Comparison of ENCODE assay signal across 11 cellular contexts in genomic region chr15:28789401-28790114, GRCh38. TPM values are rescaled to one million over a fixed set of nuclear protein-coding genes. Genes with fewer than 3 reads are reported as not detected.
DNase-seq lines count a peak whose midpoint lies in the region; ATAC-seq, FAIRE-seq and TF ChIP-seq lines count a peak whose summit lies in the region.
"Not testable (repeated sequence)": the region's sequence is repeated elsewhere in the genome, so short reads cannot be mapped to it uniquely, and the experiment has no call there.
"Had no signal": no experiment of that assay in that cellular context is flagged by ENCODE, and none has a peak within 500 bp of the region (broad histone marks: within the 10 kb centered on the region; RNA-seq: fewer than 3 reads in every experiment).

No MANE protein-coding gene starts in this region.

- POLR2A ChIA-PET in CD4-positive, alpha-beta T cell (lab: Charles Lee); activated CD4-positive, alpha-beta T cell treated with anti-CD3 and anti-CD28 coated beads, Interleukin-2, amount 10 ng/mL, durations not matched to agents 7 days and 5 days (lab: Charles Lee); HepG2 (lab: Yijun Ruan, JAX): not testable (repeated sequence)

- H3K27ac ChIP-seq in CD4-positive, alpha-beta T cell (ENCODE audit: low read depth, low read length); MM.1S (ENCODE audit: low read length); HepG2 (ENCODE audit: extremely low read length, insufficient read depth, low read length): not testable (repeated sequence)
- peak overlapping the region in 2 of 4 donors; percentile 64 to 65 for H3K27ac ChIP-seq in gastroesophageal sphincter

- peak; percentile 76 for ATAC-seq in CD4-positive, alpha-beta T cell (ENCODE audit: poor library complexity)
- ATAC-seq in gastroesophageal sphincter: peak; percentile 31
- ATAC-seq in HepG2: peak; percentile 90

- H3K9me3 ChIP-seq in CD4-positive, alpha-beta T cell (ENCODE audit: control insufficient read depth, low read length); MM.1S (replicated peaks; ENCODE audit: insufficient read depth, low read length); gastroesophageal sphincter; HepG2 (ENCODE audit: low read length): not testable (repeated sequence)

- TF ChIP-seq RAD21 in HepG2 (CRISPR knock-in tag; IDR thresholded peaks at IDR 0.05): not testable (repeated sequence)

- not testable (repeated sequence) for H3K9ac ChIP-seq in MM.1S (ENCODE audit: low read length); HepG2 (ENCODE audit: insufficient read depth, low read depth, low read length)

- not testable (repeated sequence) for H3K36me3 Mint-ChIP-seq in CD4-positive, alpha-beta T cell (ENCODE audit: low read depth); activated CD4-positive, alpha-beta T cell treated with anti-CD3 and anti-CD28 coated beads, Interleukin-2, amount 10 ng/mL, durations not matched to agents 7 days and 5 days (ENCODE audit: low read depth); activated naive CD8-positive, alpha-beta T cell treated with anti-CD3 and anti-CD28 coated beads for 36 hours

- not testable (repeated sequence) for TF ChIP-seq EP300 in gastroesophageal sphincter (IDR thresholded peaks at IDR 0.05); HepG2 (IDR thresholded peaks at IDR 0.05; ENCODE audit: low read depth in 2 of 2, low read length in 2 of 2); HepG2 (CRISPR knock-in tag; IDR thresholded peaks at IDR 0.05; ENCODE audit: borderline replicate concordance)

- BruUV-seq in HepG2 (replicated peaks; lab: Mats Ljungman, UMichigan): not testable (repeated sequence)

- peak; percentile 44 for TF ChIP-seq CTCF in CD4-positive, alpha-beta T cell (IDR thresholded peaks at IDR 0.05)
- TF ChIP-seq CTCF in MM.1S (IDR thresholded peaks at IDR 0.05; ENCODE audit: low read length): peak; percentile 40
- TF ChIP-seq CTCF in gastroesophageal sphincter (IDR thresholded peaks at IDR 0.05): not testable (repeated sequence)
- TF ChIP-seq CTCF in HepG2 (CRISPR knock-in tag; IDR thresholded peaks at IDR 0.05): peak; percentile 38

- H4K20me1 ChIP-seq in MM.1S (ENCODE audit: insufficient read depth, low read length); HepG2 (ENCODE audit: insufficient read depth, low read length): not testable (repeated sequence)

- peak overlapping the region; percentile 5; the same call in 1 of the 2 replicates for H3K4me3 ChIP-seq in MM.1S (ENCODE audit: low read length)
- peak overlapping the region in 1 of 2 donors; percentile 41 for H3K4me3 ChIP-seq in gastroesophageal sphincter
- H3K4me3 ChIP-seq in HepG2 (replicated peaks in 1 of 3; ENCODE audit: insufficient read depth in 1 of 3, low read depth in 2 of 3, low read length in 3 of 3): not testable (repeated sequence)

- not testable (repeated sequence) for H3K36me3 ChIP-seq in MM.1S (replicated peaks; ENCODE audit: insufficient read depth, low read length); gastroesophageal sphincter; HepG2 (replicated peaks in 1 of 2; ENCODE audit: control insufficient read depth in 1 of 2, insufficient read depth in 2 of 2, low read length in 2 of 2)

- not testable (repeated sequence) for H3K27me3 ChIP-seq in CD4-positive, alpha-beta T cell (ENCODE audit: control insufficient read depth, insufficient read depth, low read length); MM.1S (replicated peaks; ENCODE audit: insufficient read depth, low read length); HepG2 (ENCODE audit: control insufficient read depth in 1 of 2, insufficient read depth in 2 of 2, low read length in 2 of 2)
- H3K27me3 ChIP-seq in gastroesophageal sphincter: peaks cover 12% of the 10 kb centered on the region

- peak overlapping the region; percentile 45; the same call in 1 of the 2 replicates for H3K4me2 ChIP-seq in MM.1S (ENCODE audit: low read depth, low read length)
- not testable (repeated sequence) for H3K4me2 ChIP-seq in HepG2 (ENCODE audit: low read depth, low read length)

- TF ChIP-seq POLR2A in gastroesophageal sphincter (IDR thresholded peaks at IDR 0.05); HepG2 (IDR thresholded peaks at IDR 0.05; ENCODE audit: insufficient read depth in 1 of 2, low read depth in 2 of 2, low read length in 2 of 2): not testable (repeated sequence)

- not testable (repeated sequence) for FAIRE-seq in HepG2 (lab: Jason Lieb, UNC)

- H3K79me2 ChIP-seq in MM.1S (ENCODE audit: low read length); HepG2 (ENCODE audit: insufficient read depth, low read length): not testable (repeated sequence)

- H3K27ac Mint-ChIP-seq in CD4-positive, alpha-beta T cell; activated CD4-positive, alpha-beta T cell treated with anti-CD3 and anti-CD28 coated beads, Interleukin-2, amount 10 ng/mL, durations not matched to agents 7 days and 5 days: not testable (repeated sequence)
- peak overlapping the region; percentile 81 for H3K27ac Mint-ChIP-seq in activated naive CD8-positive, alpha-beta T cell treated with anti-CD3 and anti-CD28 coated beads for 36 hours

- WGBS in gastroesophageal sphincter (ENCODE audit: low coverage in 1 of 2), 2 donors: 64 to 80% methylated on average over 1 to 7 of the region's 32 CpGs
- 39% methylated on average over 9 of the region's 32 CpGs for WGBS in HepG2 (ENCODE audit: low lambda C conversion rate)

- not testable (repeated sequence) for H3F3A ChIP-seq in MM.1S (ENCODE audit: insufficient read depth, low read length)

- peaks cover 30% of the 10 kb centered on the region for H3K27me3 Mint-ChIP-seq in CD4-positive, alpha-beta T cell
- peaks cover 46% of the 10 kb centered on the region for H3K27me3 Mint-ChIP-seq in activated CD4-positive, alpha-beta T cell treated with anti-CD3 and anti-CD28 coated beads, Interleukin-2, amount 10 ng/mL, durations not matched to agents 7 days and 5 days
- H3K27me3 Mint-ChIP-seq in activated naive CD8-positive, alpha-beta T cell treated with anti-CD3 and anti-CD28 coated beads for 36 hours: not testable (repeated sequence)

- intact Hi-C loops in CD4-positive, alpha-beta T cell (cut with DNase I, micrococcal nuclease): loop anchor here (5.0 to 10.0 kb wide), 3 partner anchors 185 to 305 kb away; no protein-coding TSS in a partner anchor
- intact Hi-C loops in HepG2 (cut with micrococcal nuclease; ENCODE audit: unreplicated experiment): not testable (repeated sequence)

- CTCF ChIA-PET in CD4-positive, alpha-beta T cell (lab: Charles Lee); activated CD4-positive, alpha-beta T cell treated with anti-CD3 and anti-CD28 coated beads, Interleukin-2, amount 10 ng/mL, durations not matched to agents 7 days and 5 days (lab: Charles Lee): not testable (repeated sequence)
- CTCF ChIA-PET in HepG2 (lab: Yijun Ruan, JAX; ENCODE audit: low intra/inter-chr PET ratio, low total read pairs): interaction anchor here (0.8 kb wide), 1 partner anchor 129 kb away, joined by 3 read pairs; no protein-coding TSS in a partner anchor

- H3K4me3 Mint-ChIP-seq in CD4-positive, alpha-beta T cell: peak overlapping the region; percentile 71
- H3K4me3 Mint-ChIP-seq in activated CD4-positive, alpha-beta T cell treated with anti-CD3 and anti-CD28 coated beads, Interleukin-2, amount 10 ng/mL, durations not matched to agents 7 days and 5 days: peak overlapping the region; percentile 16
- H3K4me3 Mint-ChIP-seq in activated naive CD8-positive, alpha-beta T cell treated with anti-CD3 and anti-CD28 coated beads for 36 hours: peak overlapping the region; percentile 74

- in situ Hi-C loops in HepG2 (cut with HindIII; ENCODE audit: extremely low pct_ligation_motif_present, low pct_unique_long_range_greater_than_20kb): not testable (repeated sequence)

- H2AFZ ChIP-seq in MM.1S (ENCODE audit: low read length); HepG2 (ENCODE audit: low read length): not testable (repeated sequence)

- peak; percentile 5 to 38 (median 16) for DNase-seq in CD4-positive, alpha-beta T cell
- peak; percentile 22 for DNase-seq in MM.1S
- peak; percentile 58 for DNase-seq in NCI-H69 (lab: John Stamatoyannopoulos, UW)
- peak; percentile 19 for DNase-seq in activated CD4-positive, alpha-beta T cell treated with anti-CD3 and anti-CD28 coated beads, Interleukin-2, amount 10 ng/mL, durations not matched to agents 7 days and 5 days
- peak; percentile 36 for DNase-seq in activated naive CD8-positive, alpha-beta T cell treated with anti-CD3 and anti-CD28 coated beads for 36 hours
- DNase-seq in HepG2 (ENCODE audit: low spot score): not testable (repeated sequence)
- DNase-seq in stimulated activated CD4-positive, alpha-beta T cell treated with anti-CD3 and anti-CD28 coated beads, Interleukin-4, amount 100 ng/mL, for 24 hours: peak; percentile 9

- H3K4me1 Mint-ChIP-seq in CD4-positive, alpha-beta T cell (ENCODE audit: low read depth); activated CD4-positive, alpha-beta T cell treated with anti-CD3 and anti-CD28 coated beads, Interleukin-2, amount 10 ng/mL, durations not matched to agents 7 days and 5 days: not testable (repeated sequence)
- H3K4me1 Mint-ChIP-seq in activated naive CD8-positive, alpha-beta T cell treated with anti-CD3 and anti-CD28 coated beads for 36 hours: peaks cover 12% of the 10 kb centered on the region

- H3K4me1 ChIP-seq in MM.1S (ENCODE audit: low read length); gastroesophageal sphincter; HepG2 (ENCODE audit: insufficient read depth, low read length): not testable (repeated sequence)

- not testable (repeated sequence) for H3K9me3 Mint-ChIP-seq in CD4-positive, alpha-beta T cell; activated CD4-positive, alpha-beta T cell treated with anti-CD3 and anti-CD28 coated beads, Interleukin-2, amount 10 ng/mL, durations not matched to agents 7 days and 5 days; activated naive CD8-positive, alpha-beta T cell treated with anti-CD3 and anti-CD28 coated beads for 36 hours

- H3K9me2 ChIP-seq in MM.1S (replicated peaks; ENCODE audit: insufficient read depth, low read length): not testable (repeated sequence)

RNA-seq across cellular contexts. Expression of gene GOLGA6L7, which starts 58.9 kb away (rescaled TPM):
- not detected for total RNA-seq in CD4-positive, alpha-beta T cell
- not detected for total RNA-seq in activated CD4-positive, alpha-beta T cell treated with anti-CD3 and anti-CD28 coated beads, Interleukin-2, amount 10 ng/mL, durations not matched to agents 7 days and 5 days
- total RNA-seq in activated naive CD8-positive, alpha-beta T cell treated with anti-CD3 and anti-CD28 coated beads for 36 hours: not detected
- not detected for total RNA-seq in gastroesophageal sphincter
- not detected in 2 replicates for total RNA-seq in HepG2 (2016; rRNA removed; fragmentation: Illumina TruSeq; extraction: Trizol)
- not detected in 2 replicates for total RNA-seq in HepG2 (2016; cell fraction: cytosol; rRNA removed; fragmentation: Illumina TruSeq; extraction: Trizol; ENCODE audit: low read depth)
- total RNA-seq in HepG2 (2016; cell fraction: insoluble cytoplasmic fraction; rRNA removed; fragmentation: Illumina TruSeq; extraction: Trizol): not detected in 2 replicates
- total RNA-seq in HepG2 (2016; cell fraction: membrane; rRNA removed; fragmentation: Illumina TruSeq; extraction: Trizol): not detected in 2 replicates
- not detected in 2 replicates for total RNA-seq in HepG2 (2016; cell fraction: nucleus; rRNA removed; fragmentation: Illumina TruSeq; extraction: Trizol)
- not detected in 2 replicates for polyA plus RNA-seq in HepG2 (2011; rRNA removed)
- not detected in 2 replicates for polyA plus RNA-seq in HepG2 (2011; cell fraction: cytosol; rRNA removed)
- not detected in 2 replicates for polyA plus RNA-seq in HepG2 (2011; cell fraction: nucleus; rRNA removed)
- polyA plus RNA-seq in HepG2 (2012): 0.13 TPM in 1 of 2 replicates, not detected in the other
- polyA plus RNA-seq in HepG2 (2016; cell fraction: cytosol; fragmentation: Illumina TruSeq; extraction: Trizol; ENCODE audit: low read depth): not detected in 2 replicates
- not detected in 2 replicates for polyA plus RNA-seq in HepG2 (2016; cell fraction: insoluble cytoplasmic fraction; fragmentation: Illumina TruSeq; extraction: Trizol; ENCODE audit: low read depth)
- not detected in 2 replicates for polyA plus RNA-seq in HepG2 (2016; cell fraction: membrane; fragmentation: Illumina TruSeq; extraction: Trizol; ENCODE audit: low read depth)
- not detected in 2 replicates for polyA plus RNA-seq in HepG2 (2016; cell fraction: nucleus; fragmentation: Illumina TruSeq; extraction: Trizol; ENCODE audit: insufficient read depth, low read depth)
- not detected in 2 replicates for polyA minus RNA-seq in HepG2 (2011; rRNA and poly(A)+ RNA removed; ENCODE audit: low replicate concordance)
- not detected in 2 replicates for polyA minus RNA-seq in HepG2 (2011; cell fraction: cytosol; rRNA and poly(A)+ RNA removed)
- polyA minus RNA-seq in HepG2 (2011; cell fraction: nucleus; rRNA and poly(A)+ RNA removed): not detected in 2 replicates
- total RNA-seq: kidney, occipital lobe, temporal lobe had no signal

Comparison
In these comparisons a context has a peak if more than half of its experiments do, and no peak if none do; other contexts are left out.
1. ATAC-seq: peak in every context shown above with its lines; median percentile 90 in HepG2; 76 in CD4-positive, alpha-beta T cell; 31 in gastroesophageal sphincter.
2. H3K4me3 Mint-ChIP-seq: peak in every context shown above with its lines; median percentile 74 in activated naive CD8-positive, alpha-beta T cell treated with anti-CD3 and anti-CD28 coated beads for 36 hours; 71 in CD4-positive, alpha-beta T cell; 16 in activated CD4-positive, alpha-beta T cell treated with anti-CD3 and anti-CD28 coated beads, Interleukin-2, amount 10 ng/mL, durations not matched to agents 7 days and 5 days.